In the genomic region with DNA sequence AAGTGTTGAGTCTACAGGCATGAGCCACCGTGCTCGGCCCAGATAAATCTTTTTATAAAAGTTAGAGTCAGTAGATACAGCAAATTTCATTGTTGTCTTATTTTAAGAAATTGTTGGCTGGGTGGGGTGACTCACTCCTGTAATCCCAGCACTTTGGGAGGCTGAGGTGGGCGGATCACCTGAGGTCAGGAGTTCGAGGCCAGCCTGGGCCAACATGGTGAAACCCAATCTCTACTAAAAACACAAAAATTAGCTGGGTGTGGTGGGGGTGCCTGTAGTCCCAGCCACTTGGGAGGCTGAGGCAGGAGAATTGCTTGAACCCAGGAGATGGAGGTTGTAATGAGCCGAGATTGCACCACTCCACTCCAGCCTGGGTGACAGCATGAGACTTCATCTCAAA, we compare ENCODE assay signal across 8 cellular contexts. TPM values are rescaled to one million over a fixed set of nuclear protein-coding genes. Genes with fewer than 3 reads are reported as not detected.
DNase-seq lines count a peak whose midpoint lies in the region; ATAC-seq, FAIRE-seq and TF ChIP-seq lines count a peak whose summit lies in the region.
"Not testable (repeated sequence)": the region's sequence is repeated elsewhere in the genome, so short reads cannot be mapped to it uniquely, and the experiment has no call there.
"Had no signal": no experiment of that assay in that cellular context is flagged by ENCODE, and none has a peak within 500 bp of the region (broad histone marks: within the 10 kb centered on the region; RNA-seq: fewer than 3 reads in every experiment).

No MANE protein-coding gene starts in this region.

- intact Hi-C loops in HepG2 (cut with micrococcal nuclease; ENCODE audit: unreplicated experiment); vagina (cut with DNase I): not testable (repeated sequence)

- not testable (repeated sequence) for H3K79me2 ChIP-seq in GM23248 (ENCODE audit: insufficient read depth); MM.1S (ENCODE audit: low read length); HepG2 (ENCODE audit: insufficient read depth, low read length)

- H3K4me3 ChIP-seq in GM23248; MM.1S (ENCODE audit: low read length); HepG2 (replicated peaks in 1 of 3; ENCODE audit: insufficient read depth in 1 of 3, low read depth in 2 of 3, low read length in 3 of 3); vagina: not testable (repeated sequence)

- FAIRE-seq in HepG2 (lab: Jason Lieb, UNC) = not testable (repeated sequence)

- CTCF ChIA-PET in HepG2 (lab: Yijun Ruan, JAX; ENCODE audit: low intra/inter-chr PET ratio, low total read pairs) = not testable (repeated sequence)

- not testable (repeated sequence) for TF ChIP-seq CTCF in MM.1S (IDR thresholded peaks at IDR 0.05; ENCODE audit: low read length); HepG2 (CRISPR knock-in tag; IDR thresholded peaks at IDR 0.05); vagina (IDR thresholded peaks at IDR 0.05)

- H2AFZ ChIP-seq in GM23248; HepG2 (ENCODE audit: low read length): not testable (repeated sequence)
- 0 out of 2 replicates have a peak overlapping the region, but pooled peaks have one; percentile 7 for H2AFZ ChIP-seq in MM.1S (ENCODE audit: low read length)

- TF ChIP-seq EP300 in HepG2 (IDR thresholded peaks at IDR 0.05; ENCODE audit: low read depth in 2 of 2, low read length in 2 of 2); HepG2 (CRISPR knock-in tag; IDR thresholded peaks at IDR 0.05; ENCODE audit: borderline replicate concordance): not testable (repeated sequence)

- TF ChIP-seq POLR2A in HepG2 (IDR thresholded peaks at IDR 0.05; ENCODE audit: insufficient read depth in 1 of 2, low read depth in 2 of 2, low read length in 2 of 2); vagina (IDR thresholded peaks at IDR 0.05): not testable (repeated sequence)

- peaks cover 43% of the 10 kb centered on the region for H3K4me1 ChIP-seq in GM23248 (ENCODE audit: insufficient read depth)
- peaks cover 14% of the 10 kb centered on the region; the same call in 1 of the 2 replicates for H3K4me1 ChIP-seq in MM.1S (ENCODE audit: low read length)
- peaks cover 54% of the 10 kb centered on the region for H3K4me1 ChIP-seq in HepG2 (ENCODE audit: insufficient read depth, low read length)
- not testable (repeated sequence) for H3K4me1 ChIP-seq in vagina

- H3K27ac Mint-ChIP-seq in activated T-cell treated with anti-CD3 and anti-CD28 coated beads, Interleukin-2, amount 50 U/mL, for 72 hours = peak overlapping the region; percentile 73

- H3K9ac ChIP-seq in GM23248; MM.1S (ENCODE audit: low read length); HepG2 (ENCODE audit: insufficient read depth, low read depth, low read length): not testable (repeated sequence)

- peaks cover 16% of the 10 kb centered on the region for H3F3A ChIP-seq in GM23248 (ENCODE audit: insufficient read depth)
- not testable (repeated sequence) for H3F3A ChIP-seq in MM.1S (ENCODE audit: insufficient read depth, low read length)

- H3K4me2 ChIP-seq in GM23248 (ENCODE audit: unreplicated experiment) = not testable (repeated sequence)
- H3K4me2 ChIP-seq in MM.1S (ENCODE audit: low read depth, low read length) (peak overlapping the region; percentile 56; the same call in 1 of the 2 replicates), HepG2 (ENCODE audit: low read depth, low read length) (peak overlapping the region; percentile 68)

- TF ChIP-seq RAD21 in HepG2 (CRISPR knock-in tag; IDR thresholded peaks at IDR 0.05) = not testable (repeated sequence)

- H3K9me2 ChIP-seq in GM23248 (ENCODE audit: insufficient read depth); MM.1S (replicated peaks; ENCODE audit: insufficient read depth, low read length): not testable (repeated sequence)

- DNase-seq in GM23248 = peak; percentile 24
- not testable (repeated sequence) for DNase-seq in MM.1S; activated T-cell treated with anti-CD3 and anti-CD28 coated beads, Interleukin-2, amount 50 U/mL, for 72 hours; HepG2 (ENCODE audit: low spot score); vagina (ENCODE audit: extremely low spot score in 2 of 2)

- 93 to 94% methylated on average over 5 of the region's 5 CpGs for WGBS in GM23248 (ENCODE audit: low coverage in 1 of 2, low lambda C conversion rate in 2 of 2, missing lambda C conversion rate in 2 of 2), 2 experiments
- WGBS in HepG2 (ENCODE audit: low lambda C conversion rate) = 29% methylated on average over 5 of the region's 5 CpGs

- H3K9me3 Mint-ChIP-seq in activated T-cell treated with anti-CD3 and anti-CD28 coated beads, Interleukin-2, amount 50 U/mL, for 72 hours = not testable (repeated sequence)

- not testable (repeated sequence) for H3K27me3 ChIP-seq in GM23248 (replicated peaks; ENCODE audit: insufficient read depth); MM.1S (replicated peaks; ENCODE audit: insufficient read depth, low read length); HepG2 (ENCODE audit: control insufficient read depth in 1 of 2, insufficient read depth in 2 of 2, low read length in 2 of 2); vagina

- not testable (repeated sequence) for H3K36me3 ChIP-seq in GM23248 (ENCODE audit: low read depth); MM.1S (replicated peaks; ENCODE audit: insufficient read depth, low read length); HepG2 (replicated peaks in 1 of 2; ENCODE audit: control insufficient read depth in 1 of 2, insufficient read depth in 2 of 2, low read length in 2 of 2); vagina

- H3K4me1 Mint-ChIP-seq in activated T-cell treated with anti-CD3 and anti-CD28 coated beads, Interleukin-2, amount 50 U/mL, for 72 hours (ENCODE audit: low read depth) = peaks cover 31% of the 10 kb centered on the region

- H3K36me3 Mint-ChIP-seq in activated T-cell treated with anti-CD3 and anti-CD28 coated beads, Interleukin-2, amount 50 U/mL, for 72 hours (ENCODE audit: insufficient read depth in 2 of 2) = not testable (repeated sequence)

- not testable (repeated sequence) for BruUV-seq in HepG2 (replicated peaks; lab: Mats Ljungman, UMichigan)

- ATAC-seq in activated T-cell treated with anti-CD3 and anti-CD28 coated beads, Interleukin-2, amount 50 U/mL, for 72 hours (replicated peaks in 1 of 2); HepG2: not testable (repeated sequence)

- in situ Hi-C loops in GM23248 (cut with MboI) = not testable (repeated sequence)
- in situ Hi-C loops in HepG2 (cut with HindIII; ENCODE audit: extremely low pct_ligation_motif_present, low pct_unique_long_range_greater_than_20kb) = loop anchor here (25.0 kb wide), 1 partner anchor 1054 kb away; a partner anchor contains a TSS

- not testable (repeated sequence) for H4K20me1 ChIP-seq in GM23248 (ENCODE audit: insufficient read depth); MM.1S (ENCODE audit: insufficient read depth, low read length); HepG2 (ENCODE audit: insufficient read depth, low read length)

- peak overlapping the region in 1 of 2 donors; percentile 55 for H3K4me3 Mint-ChIP-seq in activated T-cell treated with anti-CD3 and anti-CD28 coated beads, Interleukin-2, amount 50 U/mL, for 72 hours

- POLR2A ChIA-PET in HepG2 (lab: Yijun Ruan, JAX) = interaction anchor here (0.7 to 3.9 kb wide), 18 partner anchors 10 to 1502 kb away, joined by 4 to 31 read pairs (median 6); a partner anchor contains a TSS

- H3K27me3 Mint-ChIP-seq in activated T-cell treated with anti-CD3 and anti-CD28 coated beads, Interleukin-2, amount 50 U/mL, for 72 hours (ENCODE audit: low read depth) = not testable (repeated sequence)

- H3K27ac ChIP-seq in GM23248 (peak overlapping the region; percentile 95), MM.1S (ENCODE audit: low read length) (peak overlapping the region; percentile 51; the same call in 1 of the 2 replicates), vagina (peak overlapping the region; percentile 11)
- not testable (repeated sequence) for H3K27ac ChIP-seq in HepG2 (ENCODE audit: extremely low read length, insufficient read depth, low read length)

- H3K9me3 ChIP-seq in GM23248 (ENCODE audit: low read depth); MM.1S (replicated peaks; ENCODE audit: insufficient read depth, low read length); HepG2 (ENCODE audit: low read length); vagina: not testable (repeated sequence)

RNA-seq across cellular contexts. Expression of a gene that starts 6.4 kb away (rescaled TPM):
- total RNA-seq in GM23248 (2014; rRNA removed; shearing (Covaris generic)) = 2.0 and 6.1 TPM in 2 replicates
- polyA plus RNA-seq in GM23248 (2016; fragmentation: Nextera tagmentation; extraction: Ambion mirVana) (not detected in 2 replicates), HepG2 (2011; rRNA removed) (4.8 and 7.3 TPM in 2 replicates)
- total RNA-seq in activated T-cell treated with anti-CD3 and anti-CD28 coated beads, Interleukin-2, amount 50 U/mL, for 72 hours = 1 to 10 TPM in 1 of 2 donors, under 1 TPM in 1; 0.88 to 1.9 TPM
- total RNA-seq in HepG2 (2016; rRNA removed; fragmentation: Illumina TruSeq; extraction: Trizol) (6.0 and 6.8 TPM in 2 replicates), vagina (1.7 TPM)
- 1.6 and 1.7 TPM in 2 replicates for total RNA-seq in HepG2 (2016; cell fraction: cytosol; rRNA removed; fragmentation: Illumina TruSeq; extraction: Trizol; ENCODE audit: low read depth)
- total RNA-seq in HepG2 (2016; cell fraction: insoluble cytoplasmic fraction; rRNA removed; fragmentation: Illumina TruSeq; extraction: Trizol) = 6.0 and 7.4 TPM in 2 replicates
- total RNA-seq in HepG2 (2016; cell fraction: membrane; rRNA removed; fragmentation: Illumina TruSeq; extraction: Trizol) = 5.7 and 5.8 TPM in 2 replicates
- total RNA-seq in HepG2 (2016; cell fraction: nucleus; rRNA removed; fragmentation: Illumina TruSeq; extraction: Trizol) = 3.1 and 3.9 TPM in 2 replicates
- 3.7 and 5.8 TPM in 2 replicates for polyA plus RNA-seq in HepG2 (2011; cell fraction: cytosol; rRNA removed)
- 6.9 and 7.3 TPM in 2 replicates for polyA plus RNA-seq in HepG2 (2011; cell fraction: nucleus; rRNA removed)
- polyA plus RNA-seq in HepG2 (2012) = 8.0 and 9.2 TPM in 2 replicates
- 2.7 and 3.0 TPM in 2 replicates for polyA plus RNA-seq in HepG2 (2016; cell fraction: cytosol; fragmentation: Illumina TruSeq; extraction: Trizol; ENCODE audit: low read depth)
- 14.0 and 15.9 TPM in 2 replicates for polyA plus RNA-seq in HepG2 (2016; cell fraction: insoluble cytoplasmic fraction; fragmentation: Illumina TruSeq; extraction: Trizol; ENCODE audit: low read depth)
- 6.6 and 9.0 TPM in 2 replicates for polyA plus RNA-seq in HepG2 (2016; cell fraction: membrane; fragmentation: Illumina TruSeq; extraction: Trizol; ENCODE audit: low read depth)
- 10.6 and 12.2 TPM in 2 replicates for polyA plus RNA-seq in HepG2 (2016; cell fraction: nucleus; fragmentation: Illumina TruSeq; extraction: Trizol; ENCODE audit: insufficient read depth, low read depth)
- polyA minus RNA-seq in HepG2 (2011; rRNA and poly(A)+ RNA removed; ENCODE audit: low replicate concordance) = 12.3 and 22.9 TPM in 2 replicates
- polyA minus RNA-seq in HepG2 (2011; cell fraction: cytosol; rRNA and poly(A)+ RNA removed) = 6.7 and 6.9 TPM in 2 replicates
- polyA minus RNA-seq in HepG2 (2011; cell fraction: nucleus; rRNA and poly(A)+ RNA removed) = 3.7 and 4.5 TPM in 2 replicates

RNA-seq across cellular contexts. Expression of a gene that starts 10.8 kb away (rescaled TPM):
- total RNA-seq in GM23248 (2014; rRNA removed; shearing (Covaris generic)) = 40.2 and 41.5 TPM in 2 replicates
- polyA plus RNA-seq in GM23248 (2016; fragmentation: Nextera tagmentation; extraction: Ambion mirVana) (26.5 and 27.5 TPM in 2 replicates), HepG2 (2011; rRNA removed) (51.2 and 55.2 TPM in 2 replicates)
- 10 to 100 TPM; 49.2 to 64.7 TPM for total RNA-seq in activated T-cell treated with anti-CD3 and anti-CD28 coated beads, Interleukin-2, amount 50 U/mL, for 72 hours
- total RNA-seq in HepG2 (2016; rRNA removed; fragmentation: Illumina TruSeq; extraction: Trizol) (43.5 and 69.2 TPM in 2 replicates), vagina (45.2 TPM)
- 14.1 and 15.2 TPM in 2 replicates for total RNA-seq in HepG2 (2016; cell fraction: cytosol; rRNA removed; fragmentation: Illumina TruSeq; extraction: Trizol; ENCODE audit: low read depth)
- 34.4 and 70.7 TPM in 2 replicates for total RNA-seq in HepG2 (2016; cell fraction: insoluble cytoplasmic fraction; rRNA removed; fragmentation: Illumina TruSeq; extraction: Trizol)
- 29.3 and 33.1 TPM in 2 replicates for total RNA-seq in HepG2 (2016; cell fraction: membrane; rRNA removed; fragmentation: Illumina TruSeq; extraction: Trizol)
- total RNA-seq in HepG2 (2016; cell fraction: nucleus; rRNA removed; fragmentation: Illumina TruSeq; extraction: Trizol) = 46.1 and 48.0 TPM in 2 replicates
- 29.3 and 36.1 TPM in 2 replicates for polyA plus RNA-seq in HepG2 (2011; cell fraction: cytosol; rRNA removed)
- 180 and 272 TPM in 2 replicates for polyA plus RNA-seq in HepG2 (2011; cell fraction: nucleus; rRNA removed)
- polyA plus RNA-seq in HepG2 (2012) = 37.6 and 43.1 TPM in 2 replicates
- 8.3 and 9.2 TPM in 2 replicates for polyA plus RNA-seq in HepG2 (2016; cell fraction: cytosol; fragmentation: Illumina TruSeq; extraction: Trizol; ENCODE audit: low read depth)
- 36.0 and 58.3 TPM in 2 replicates for polyA plus RNA-seq in HepG2 (2016; cell fraction: insoluble cytoplasmic fraction; fragmentation: Illumina TruSeq; extraction: Trizol; ENCODE audit: low read depth)
- 16.5 and 18.3 TPM in 2 replicates for polyA plus RNA-seq in HepG2 (2016; cell fraction: membrane; fragmentation: Illumina TruSeq; extraction: Trizol; ENCODE audit: low read depth)
- 122 and 136 TPM in 2 replicates for polyA plus RNA-seq in HepG2 (2016; cell fraction: nucleus; fragmentation: Illumina TruSeq; extraction: Trizol; ENCODE audit: insufficient read depth, low read depth)
- polyA minus RNA-seq in HepG2 (2011; rRNA and poly(A)+ RNA removed; ENCODE audit: low replicate concordance) = 74.1 and 111 TPM in 2 replicates
- polyA minus RNA-seq in HepG2 (2011; cell fraction: cytosol; rRNA and poly(A)+ RNA removed) = 26.2 and 33.8 TPM in 2 replicates
- 24.3 and 26.9 TPM in 2 replicates for polyA minus RNA-seq in HepG2 (2011; cell fraction: nucleus; rRNA and poly(A)+ RNA removed)

RNA-seq across cellular contexts. Expression of a gene that starts 19.3 kb away (rescaled TPM):
- total RNA-seq in GM23248 (2014; rRNA removed; shearing (Covaris generic)) = 1.3 and 2.1 TPM in 2 replicates
- 1.4 and 2.3 TPM in 2 replicates for polyA plus RNA-seq in GM23248 (2016; fragmentation: Nextera tagmentation; extraction: Ambion mirVana)
- total RNA-seq in activated T-cell treated with anti-CD3 and anti-CD28 coated beads, Interleukin-2, amount 50 U/mL, for 72 hours = 1 to 10 TPM; 3.4 to 5.1 TPM
- 70.9 and 165 TPM in 2 replicates for total RNA-seq in HepG2 (2016; rRNA removed; fragmentation: Illumina TruSeq; extraction: Trizol)
- 13.2 and 15.8 TPM in 2 replicates for total RNA-seq in HepG2 (2016; cell fraction: cytosol; rRNA removed; fragmentation: Illumina TruSeq; extraction: Trizol; ENCODE audit: low read depth)
- 59.3 and 162 TPM in 2 replicates for total RNA-seq in HepG2 (2016; cell fraction: insoluble cytoplasmic fraction; rRNA removed; fragmentation: Illumina TruSeq; extraction: Trizol)
- total RNA-seq in HepG2 (2016; cell fraction: membrane; rRNA removed; fragmentation: Illumina TruSeq; extraction: Trizol) = 25.4 and 27.2 TPM in 2 replicates
- total RNA-seq in HepG2 (2016; cell fraction: nucleus; rRNA removed; fragmentation: Illumina TruSeq; extraction: Trizol) = 122 and 155 TPM in 2 replicates
- polyA plus RNA-seq in HepG2 (2011; rRNA removed) = 307 and 450 TPM in 2 replicates
- 311 and 377 TPM in 2 replicates for polyA plus RNA-seq in HepG2 (2011; cell fraction: cytosol; rRNA removed)
- polyA plus RNA-seq in HepG2 (2011; cell fraction: nucleus; rRNA removed) = 302 and 372 TPM in 2 replicates
- 396 and 449 TPM in 2 replicates for polyA plus RNA-seq in HepG2 (2012)
- 15.6 and 16.1 TPM in 2 replicates for polyA plus RNA-seq in HepG2 (2016; cell fraction: cytosol; fragmentation: Illumina TruSeq; extraction: Trizol; ENCODE audit: low read depth)
- 54.0 and 67.9 TPM in 2 replicates for polyA plus RNA-seq in HepG2 (2016; cell fraction: insoluble cytoplasmic fraction; fragmentation: Illumina TruSeq; extraction: Trizol; ENCODE audit: low read depth)
- 22.0 and 23.6 TPM in 2 replicates for polyA plus RNA-seq in HepG2 (2016; cell fraction: membrane; fragmentation: Illumina TruSeq; extraction: Trizol; ENCODE audit: low read depth)
- 194 and 212 TPM in 2 replicates for polyA plus RNA-seq in HepG2 (2016; cell fraction: nucleus; fragmentation: Illumina TruSeq; extraction: Trizol; ENCODE audit: insufficient read depth, low read depth)
- 0.58 and 518 TPM in 2 replicates for polyA minus RNA-seq in HepG2 (2011; rRNA and poly(A)+ RNA removed; ENCODE audit: low replicate concordance)
- polyA minus RNA-seq in HepG2 (2011; cell fraction: cytosol; rRNA and poly(A)+ RNA removed) = 120 and 232 TPM in 2 replicates
- 89.4 and 148 TPM in 2 replicates for polyA minus RNA-seq in HepG2 (2011; cell fraction: nucleus; rRNA and poly(A)+ RNA removed)
- total RNA-seq in vagina = 2.9 TPM

RNA-seq across cellular contexts. Expression of a gene that starts 29.5 kb away (rescaled TPM):
- not detected in 2 replicates for total RNA-seq in GM23248 (2014; rRNA removed; shearing (Covaris generic))
- polyA plus RNA-seq in GM23248 (2016; fragmentation: Nextera tagmentation; extraction: Ambion mirVana) (not detected in 2 replicates), HepG2 (2011; rRNA removed) (3.5 and 3.6 TPM in 2 replicates)
- under 1 TPM; 0.22 to 0.23 TPM for total RNA-seq in activated T-cell treated with anti-CD3 and anti-CD28 coated beads, Interleukin-2, amount 50 U/mL, for 72 hours
- total RNA-seq in HepG2 (2016; rRNA removed; fragmentation: Illumina TruSeq; extraction: Trizol) (5.6 and 5.9 TPM in 2 replicates), vagina (5.9 TPM)
- 3.4 and 6.6 TPM in 2 replicates for total RNA-seq in HepG2 (2016; cell fraction: cytosol; rRNA removed; fragmentation: Illumina TruSeq; extraction: Trizol; ENCODE audit: low read depth)
- total RNA-seq in HepG2 (2016; cell fraction: insoluble cytoplasmic fraction; rRNA removed; fragmentation: Illumina TruSeq; extraction: Trizol) = 4.8 and 8.3 TPM in 2 replicates
- total RNA-seq in HepG2 (2016; cell fraction: membrane; rRNA removed; fragmentation: Illumina TruSeq; extraction: Trizol) = 6.1 and 6.6 TPM in 2 replicates
- 4.4 TPM in 2 replicates for total RNA-seq in HepG2 (2016; cell fraction: nucleus; rRNA removed; fragmentation: Illumina TruSeq; extraction: Trizol)
- polyA plus RNA-seq in HepG2 (2011; cell fraction: cytosol; rRNA removed) = 3.2 and 3.7 TPM in 2 replicates
- polyA plus RNA-seq in HepG2 (2011; cell fraction: nucleus; rRNA removed) = 2.9 and 3.6 TPM in 2 replicates
- 1.8 and 3.2 TPM in 2 replicates for polyA plus RNA-seq in HepG2 (2012)
- 3.9 and 4.5 TPM in 2 replicates for polyA plus RNA-seq in HepG2 (2016; cell fraction: cytosol; fragmentation: Illumina TruSeq; extraction: Trizol; ENCODE audit: low read depth)
- 5.7 and 6.7 TPM in 2 replicates for polyA plus RNA-seq in HepG2 (2016; cell fraction: insoluble cytoplasmic fraction; fragmentation: Illumina TruSeq; extraction: Trizol; ENCODE audit: low read depth)
- 5.8 and 6.2 TPM in 2 replicates for polyA plus RNA-seq in HepG2 (2016; cell fraction: membrane; fragmentation: Illumina TruSeq; extraction: Trizol; ENCODE audit: low read depth)
- polyA plus RNA-seq in HepG2 (2016; cell fraction: nucleus; fragmentation: Illumina TruSeq; extraction: Trizol; ENCODE audit: insufficient read depth, low read depth) = 10.4 and 12.4 TPM in 2 replicates
- 4.9 TPM in 1 of 2 replicates, not detected in the other for polyA minus RNA-seq in HepG2 (2011; rRNA and poly(A)+ RNA removed; ENCODE audit: low replicate concordance)
- 0.97 and 0.99 TPM in 2 replicates for polyA minus RNA-seq in HepG2 (2011; cell fraction: cytosol; rRNA and poly(A)+ RNA removed)
- polyA minus RNA-seq in HepG2 (2011; cell fraction: nucleus; rRNA and poly(A)+ RNA removed) = 1.6 and 2.2 TPM in 2 replicates
- total RNA-seq: A673, Daoy, H4 had no signal

RNA-seq across cellular contexts. Expression of a gene that starts 37.6 kb away (rescaled TPM):
- 4.4 and 7.3 TPM in 2 replicates for total RNA-seq in GM23248 (2014; rRNA removed; shearing (Covaris generic))
- polyA plus RNA-seq in GM23248 (2016; fragmentation: Nextera tagmentation; extraction: Ambion mirVana) (3.4 and 3.9 TPM in 2 replicates), HepG2 (2011; rRNA removed) (513 and 772 TPM in 2 replicates)
- total RNA-seq in activated T-cell treated with anti-CD3 and anti-CD28 coated beads, Interleukin-2, amount 50 U/mL, for 72 hours = 1 to 10 TPM; 1.1 to 3.5 TPM
- total RNA-seq in HepG2 (2016; rRNA removed; fragmentation: Illumina TruSeq; extraction: Trizol) (71.1 and 171 TPM in 2 replicates), vagina (9.6 TPM)
- total RNA-seq in HepG2 (2016; cell fraction: cytosol; rRNA removed; fragmentation: Illumina TruSeq; extraction: Trizol; ENCODE audit: low read depth) = 36.8 and 37.7 TPM in 2 replicates
- 65.1 and 180 TPM in 2 replicates for total RNA-seq in HepG2 (2016; cell fraction: insoluble cytoplasmic fraction; rRNA removed; fragmentation: Illumina TruSeq; extraction: Trizol)
- total RNA-seq in HepG2 (2016; cell fraction: membrane; rRNA removed; fragmentation: Illumina TruSeq; extraction: Trizol) = 37.5 and 44.4 TPM in 2 replicates
- 202 and 235 TPM in 2 replicates for total RNA-seq in HepG2 (2016; cell fraction: nucleus; rRNA removed; fragmentation: Illumina TruSeq; extraction: Trizol)
- 355 and 506 TPM in 2 replicates for polyA plus RNA-seq in HepG2 (2011; cell fraction: cytosol; rRNA removed)
- polyA plus RNA-seq in HepG2 (2011; cell fraction: nucleus; rRNA removed) = 3,065 and 3,175 TPM in 2 replicates
- 460 and 611 TPM in 2 replicates for polyA plus RNA-seq in HepG2 (2012)
- polyA plus RNA-seq in HepG2 (2016; cell fraction: cytosol; fragmentation: Illumina TruSeq; extraction: Trizol; ENCODE audit: low read depth) = 25.3 and 27.9 TPM in 2 replicates
- polyA plus RNA-seq in HepG2 (2016; cell fraction: insoluble cytoplasmic fraction; fragmentation: Illumina TruSeq; extraction: Trizol; ENCODE audit: low read depth) = 66.3 and 72.4 TPM in 2 replicates
- polyA plus RNA-seq in HepG2 (2016; cell fraction: membrane; fragmentation: Illumina TruSeq; extraction: Trizol; ENCODE audit: low read depth) = 31.9 and 32.4 TPM in 2 replicates
- polyA plus RNA-seq in HepG2 (2016; cell fraction: nucleus; fragmentation: Illumina TruSeq; extraction: Trizol; ENCODE audit: insufficient read depth, low read depth) = 450 and 455 TPM in 2 replicates
- polyA minus RNA-seq in HepG2 (2011; rRNA and poly(A)+ RNA removed; ENCODE audit: low replicate concordance) = 88.1 and 583 TPM in 2 replicates
- 179 and 284 TPM in 2 replicates for polyA minus RNA-seq in HepG2 (2011; cell fraction: cytosol; rRNA and poly(A)+ RNA removed)
- polyA minus RNA-seq in HepG2 (2011; cell fraction: nucleus; rRNA and poly(A)+ RNA removed) = 584 and 876 TPM in 2 replicates
